32 cellular contexts compared by ENCODE assay signal in genomic region chr16:1571012-1571671, GRCh38. TPM values are rescaled to one million over a fixed set of nuclear protein-coding genes. Genes with fewer than 3 reads are reported as not detected.
DNase-seq lines count a peak whose midpoint lies in the region; ATAC-seq, FAIRE-seq and TF ChIP-seq lines count a peak whose summit lies in the region.
"Had no signal": no experiment of that assay in that cellular context is flagged by ENCODE, and none has a peak within 500 bp of the region (broad histone marks: within the 10 kb centered on the region; RNA-seq: fewer than 3 reads in every experiment).

No MANE protein-coding gene starts in this region.

- ATAC-seq in left colon (peak; percentile 83), GM19324 (IDR thresholded peaks at IDR 0.05; ENCODE audit: low FRiP score, unreplicated experiment) (no peak), GM18520 (IDR thresholded peaks at IDR 0.05; ENCODE audit: unreplicated experiment) (no peak)
- ATAC-seq: GM12878 had no signal

- H3K9me3 ChIP-seq in osteoblast (ENCODE audit: low read depth, low read length) = no peaks in the 10 kb centered on the region
- H3K9me3 ChIP-seq: BE2C, BLaER1 had no signal

- no peaks in the 10 kb centered on the region for H4K20me1 ChIP-seq in osteoblast (ENCODE audit: insufficient read depth, low read length)
- H4K20me1 ChIP-seq: BLaER1 had no signal

- H3K4me3 ChIP-seq in bronchial epithelial cell (ENCODE audit: low read depth, low read length) = no peak overlapping the region
- no peak overlapping the region for H3K4me3 ChIP-seq in epithelial cell of esophagus (ENCODE audit: low read length)
- no peak overlapping the region for H3K4me3 ChIP-seq in osteoblast (ENCODE audit: insufficient read depth, low read length)
- H3K4me3 ChIP-seq: BLaER1, GM12878 had no signal

- H3K36me3 ChIP-seq in bronchial epithelial cell (ENCODE audit: control insufficient read depth, insufficient read depth, low read length) (no peaks in the 10 kb centered on the region), osteoblast (ENCODE audit: insufficient read depth, low read length) (no peaks in the 10 kb centered on the region)
- H3K36me3 ChIP-seq: BE2C had no signal

- no peak for DNase-seq in bronchial epithelial cell (ENCODE audit: low read depth)
- DNase-seq in epithelial cell of esophagus (ENCODE audit: low read depth) = no peak
- no peak for DNase-seq in left colon
- DNase-seq in osteoblast (ENCODE audit: insufficient read length, low spot score, missing footprints) = peak; percentile 58
- DNase-seq in NCI-H146 treated with DMSO at 0.1 percent for 48 hours (lab: John Stamatoyannopoulos, UW; ENCODE audit: unreplicated experiment) = no peak
- no peak for DNase-seq in epidermal melanocyte (ENCODE audit: insufficient read length, low spot score)
- DNase-seq: 8988T; ACHN; BE2C; C1 segment of cervical spinal cord; CD4-positive, alpha-beta memory T cell; CD4-positive, CD25-positive, alpha-beta regulatory T cell; CD8-positive, alpha-beta memory T cell; COR-L47; DMS 273 treated with DMSO at 0.1 percent for 48 hours; DMS153; DMS53; DMS79; DND-41; EL; GDM1 had no signal

- no peaks in the 10 kb centered on the region for H3K4me1 ChIP-seq in osteoblast (ENCODE audit: insufficient read depth, low read length)
- H3K4me1 ChIP-seq: BE2C had no signal

- no peak overlapping the region for H2AFZ ChIP-seq in osteoblast (ENCODE audit: low read length)

- TF ChIP-seq CTCF in bronchial epithelial cell (IDR thresholded peaks at IDR 0.05; ENCODE audit: insufficient read depth, low read length, severe bottlenecking) = no peak
- TF ChIP-seq CTCF in epithelial cell of esophagus (IDR thresholded peaks at IDR 0.05; ENCODE audit: insufficient read depth, low read depth, low read length, missing control alignments) = peak; percentile 23
- TF ChIP-seq CTCF in osteoblast (IDR thresholded peaks at IDR 0.05; ENCODE audit: extremely low read depth, low read depth, low read length) = no peak

- H3K27ac ChIP-seq in osteoblast (ENCODE audit: low read depth, low read length) = no peak overlapping the region
- H3K27ac ChIP-seq: BLaER1 had no signal

- FAIRE-seq in bronchial epithelial cell (lab: Jason Lieb, UNC) = peak; percentile 32
- FAIRE-seq: A204.1, GM12878, GM12892, GM18507, GM19239 had no signal

- no peak overlapping the region for H3K4me2 ChIP-seq in osteoblast (ENCODE audit: insufficient read depth, low read length)
- H3K4me2 ChIP-seq: BLaER1 had no signal

- no peaks in the 10 kb centered on the region for H3K27me3 ChIP-seq in bronchial epithelial cell (ENCODE audit: control insufficient read depth, insufficient read depth, low read length)
- H3K27me3 ChIP-seq in osteoblast (ENCODE audit: insufficient read depth, low read length) = no peaks in the 10 kb centered on the region
- H3K27me3 ChIP-seq: BE2C, BLaER1 had no signal

- intact Hi-C loops in left colon (cut with DNase I, micrococcal nuclease) = no loop called here

- H3K79me2 ChIP-seq in osteoblast (ENCODE audit: insufficient read depth, low read length) = no peaks in the 10 kb centered on the region

RNA-seq across cellular contexts. Expression of gene TMEM204, which starts 37.7 kb away (rescaled TPM):
- under 0.01 TPM in 1 of 2 replicates, not detected in the other for total RNA-seq in bronchial epithelial cell
- total RNA-seq in left colon = 1 to 10 TPM; 2.6 to 4.9 TPM
- total RNA-seq in osteoblast = 7.7 and 8.3 TPM in 2 replicates
- total RNA-seq: A673, Daoy, G401 had no signal

RNA-seq across cellular contexts. Expression of gene IFT140, which starts 40.7 kb away (rescaled TPM):
- total RNA-seq in bronchial epithelial cell (10.8 and 12.4 TPM in 2 replicates), left colon (10 to 100 TPM; 13.3 to 16.3 TPM), osteoblast (37.1 and 38.0 TPM in 2 replicates)

RNA-seq across cellular contexts. Expression of gene CRAMP1, which starts 41.0 kb away (rescaled TPM):
- total RNA-seq in bronchial epithelial cell (3.9 and 5.0 TPM in 2 replicates), left colon (10 to 100 TPM; 16.4 to 16.6 TPM), osteoblast (9.7 and 11.2 TPM in 2 replicates)
